12 cellular contexts compared by ENCODE assay signal in genomic region chr14:70754989-70755388, GRCh38. TPM values are rescaled to one million over a fixed set of nuclear protein-coding genes. Genes with fewer than 3 reads are reported as not detected.
DNase-seq lines count a peak whose midpoint lies in the region; ATAC-seq and TF ChIP-seq lines count a peak whose summit lies in the region.
"Had no signal": no experiment of that assay in that cellular context is flagged by ENCODE, and none has a peak within 500 bp of the region (broad histone marks: within the 10 kb centered on the region; RNA-seq: fewer than 3 reads in every experiment).

No MANE protein-coding gene starts in this region.

- peak; percentile 82 for ATAC-seq in left ventricle myocardium superior
- ATAC-seq in HG03439 (IDR thresholded peaks at IDR 0.05; ENCODE audit: unreplicated experiment) = no peak

- WGBS in thyroid gland, 2 donors = 27 to 38% methylated on average over 3 of the region's 3 CpGs

- no peak overlapping the region for H3K4me3 Mint-ChIP-seq in T-helper 2 cell treated with Interferon-gamma antibody and Interleukin-4, amounts not matched to agents 5 μg/mL and 100 μg/mL, for 36 hours
- H3K4me3 Mint-ChIP-seq: naive B cell had no signal

- peaks cover 4 to 15% of the 10 kb centered on the region in 2 experiments for H3K36me3 ChIP-seq in HEK293 (ENCODE audit: control insufficient read depth in 2 of 2, insufficient read depth in 1 of 2, low read length in 2 of 2)
- no peaks in the 10 kb centered on the region for H3K36me3 ChIP-seq in thyroid gland
- H3K36me3 ChIP-seq: HAP-1 had no signal

- TF ChIP-seq CTCF in HEK293 (tag by site-specific recombination; IDR thresholded peaks at IDR 0.05) (no peak), thyroid gland (IDR thresholded peaks at IDR 0.05) (no peak)

- intact Hi-C loops in left ventricle myocardium superior (cut with micrococcal nuclease) (no loop called here), thyroid gland (cut with DNase I) (no loop called here)

- TF ChIP-seq POLR2A in thyroid gland (IDR thresholded peaks at IDR 0.05) = no peak

- no peaks in the 10 kb centered on the region for H3K27me3 Mint-ChIP-seq in T-helper 2 cell treated with Interferon-gamma antibody and Interleukin-4, amounts not matched to agents 5 μg/mL and 100 μg/mL, for 36 hours (ENCODE audit: low read depth)
- H3K27me3 Mint-ChIP-seq: naive B cell had no signal

- H3K27ac Mint-ChIP-seq in T-helper 2 cell treated with Interferon-gamma antibody and Interleukin-4, amounts not matched to agents 5 μg/mL and 100 μg/mL, for 36 hours = no peak overlapping the region

- H3K27ac ChIP-seq in HEK293 (ENCODE audit: extremely low read depth, low read depth, low read length) (no peak overlapping the region), thyroid gland (peak overlapping the region; percentile 73 to 78 (median 75))

- peaks cover 2% of the 10 kb centered on the region for H3K36me3 Mint-ChIP-seq in T-helper 2 cell treated with Interferon-gamma antibody and Interleukin-4, amounts not matched to agents 5 μg/mL and 100 μg/mL, for 36 hours (ENCODE audit: low read depth)

- no peaks in the 10 kb centered on the region for H3K9me3 ChIP-seq in HEK293 (ENCODE audit: control insufficient read depth, insufficient read depth, low read depth, low read length)
- no peaks in the 10 kb centered on the region for H3K9me3 ChIP-seq in thyroid gland
- H3K9me3 ChIP-seq: HAP-1 had no signal

- no peaks in the 10 kb centered on the region for H3K9me3 Mint-ChIP-seq in T-helper 2 cell treated with Interferon-gamma antibody and Interleukin-4, amounts not matched to agents 5 μg/mL and 100 μg/mL, for 36 hours
- H3K9me3 Mint-ChIP-seq: naive B cell had no signal

- H3K4me1 ChIP-seq in HEK293 (ENCODE audit: control insufficient read depth, insufficient read depth, low read length) (no peaks in the 10 kb centered on the region), thyroid gland (peaks cover 18 to 37% of the 10 kb centered on the region in 2 donors)
- H3K4me1 ChIP-seq: HAP-1 had no signal

- H3K27me3 ChIP-seq in thyroid gland = no peaks in the 10 kb centered on the region

- POLR2A ChIA-PET in HEK293 (lab: Yijun Ruan, JAX) = interaction anchor here (1.9 kb wide), 1 partner anchor 55 kb away, joined by 9 read pairs; the partner anchor contains the start of gene MAP3K9

- H3K4me1 Mint-ChIP-seq in T-helper 2 cell treated with Interferon-gamma antibody and Interleukin-4, amounts not matched to agents 5 μg/mL and 100 μg/mL, for 36 hours (ENCODE audit: low read depth) = no peaks in the 10 kb centered on the region

- DNase-seq in SW480 (ENCODE audit: low spot score) = peak; percentile 86
- DNase-seq in left ventricle myocardium superior = peak; percentile 39
- DNase-seq in thyroid gland = peak; percentile 91 to 93
- DNase-seq in GOT3 (lab: John Stamatoyannopoulos, UW) = no peak
- DNase-seq in T-helper 2 cell treated with Interferon-gamma antibody and Interleukin-4, amounts not matched to agents 5 μg/mL and 100 μg/mL, for 36 hours (ENCODE audit: low spot score) = no peak
- DNase-seq: glutamatergic neuron; naive B cell; NCI-H1436 treated with DMSO at 0.1 percent for 48 hours; stimulated activated CD4-positive, alpha-beta T cell treated with anti-CD3 and anti-CD28 coated beads, Interleukin-12 subunit alpha, Interleukin-12 subunit beta, amount 100 ng/mL, for 4 hours had no signal

- CTCF ChIA-PET in HEK293 (lab: Yijun Ruan, JAX) = interaction anchor here (0.7 kb wide), 1 partner anchor 39 kb away, joined by 3 read pairs; no protein-coding TSS in a partner anchor

- H3K4me3 ChIP-seq in HEK293 (ENCODE audit: low read depth, low read length) (no peak overlapping the region), thyroid gland (replicated peaks in 1 of 3) (no peak overlapping the region)
- H3K4me3 ChIP-seq: HAP-1 had no signal

TF ChIP-seq in HEK293, 187 proteins besides CTCF, POLR2A, EP300 and RAD21:
- TF ChIP-seq ZIC2 (tag by site-specific recombination; IDR thresholded peaks at IDR 0.05) = 0 out of 2 replicates have a peak, but pooled peaks have one; percentile 8
- TF ChIP-seq ZBTB7A (tag by site-specific recombination; IDR thresholded peaks at IDR 0.05; ENCODE audit: low read depth) = no peak

RNA-seq across cellular contexts. Expression of gene MAP3K9, which starts 54.3 kb away (rescaled TPM):
- total RNA-seq in left ventricle myocardium superior = 1.6 TPM
- total RNA-seq in thyroid gland = 10 to 100 TPM in 2 of 4 donors, 1 to 10 TPM in 2; 7.7 to 19.7 (median 11.9) TPM

Comparison
In these comparisons a context has a peak if more than half of its experiments do, and no peak if none do; other contexts are left out.
1. DNase-seq: peak in SW480 (single experiment), left ventricle myocardium superior (single experiment) and thyroid gland (2 of 2); none in GOT3 (single experiment) and T-helper 2 cell treated with Interferon-gamma antibody and Interleukin-4, amounts not matched to agents 5 μg/mL and 100 μg/mL, for 36 hours (single experiment).